12 cellular contexts compared by ENCODE assay signal in genomic region chr19:2330255-2330631, GRCh38. TPM values are rescaled to one million over a fixed set of nuclear protein-coding genes. Genes with fewer than 3 reads are reported as not detected.
DNase-seq lines count a peak whose midpoint lies in the region; ATAC-seq and TF ChIP-seq lines count a peak whose summit lies in the region.
"Had no signal": no experiment of that assay in that cellular context is flagged by ENCODE, and none has a peak within 500 bp of the region (broad histone marks: within the 10 kb centered on the region; RNA-seq: fewer than 3 reads in every experiment).

No MANE protein-coding gene starts in this region.

- ATAC-seq in WTC11: no peak
- ATAC-seq in stimulated activated effector memory CD8-positive, alpha-beta T cell treated with anti-CD3 and anti-CD28 coated beads, Interleukin-12 subunit alpha, Interleukin-12 subunit beta, amount 100 ng/mL, for 72 hours: no peak

- DNase-seq in activated T-cell treated with anti-CD3 and anti-CD28 coated beads, Interleukin-2, amount 50 U/mL, for 24 hours: no peak
- DNase-seq in activated T-cell treated with anti-CD3 and anti-CD28 coated beads, Interleukin-2, amount 50 U/mL, for 1 hour: no peak
- DNase-seq in WTC11 (ENCODE audit: low spot score): no peak
- no peak for DNase-seq in glutamatergic neuron
- DNase-seq in stimulated activated effector memory CD8-positive, alpha-beta T cell treated with anti-CD3 and anti-CD28 coated beads, Interleukin-12 subunit alpha, Interleukin-12 subunit beta, amount 100 ng/mL, for 72 hours (ENCODE audit: low spot score in 2 of 2): no peak
- DNase-seq in cerebellar nuclear complex (lab: John Stamatoyannopoulos, UW): no peak
- no peak for DNase-seq in CD1c-positive myeloid dendritic cell (ENCODE audit: extremely low spot score)
- DNase-seq in RPMI8226: no peak
- DNase-seq: aorta, NCI-H524 had no signal

- H3K27me3 Mint-ChIP-seq in activated T-cell treated with anti-CD3 and anti-CD28 coated beads, Interleukin-2, amount 50 U/mL, for 24 hours: no peaks in the 10 kb centered on the region
- H3K27me3 Mint-ChIP-seq in WTC11 (ENCODE audit: low read depth) (no peaks in the 10 kb centered on the region), glutamatergic neuron (ENCODE audit: unreplicated experiment) (peaks cover 38% of the 10 kb centered on the region)

- no peak for TF ChIP-seq CTCF in WTC11 (IDR thresholded peaks at IDR 0.05)
- TF ChIP-seq CTCF in glutamatergic neuron (IDR thresholded peaks at IDR 0.05; ENCODE audit: partially characterized antibody, unreplicated experiment): no peak

- peak overlapping the region; percentile 78 for H3K27ac Mint-ChIP-seq in activated T-cell treated with anti-CD3 and anti-CD28 coated beads, Interleukin-2, amount 50 U/mL, for 24 hours
- H3K27ac Mint-ChIP-seq in WTC11 (peak overlapping the region; percentile 91), glutamatergic neuron (ENCODE audit: unreplicated experiment) (peak overlapping the region; percentile 23)
- peak overlapping the region; percentile 95 for H3K27ac Mint-ChIP-seq in stimulated activated effector memory CD8-positive, alpha-beta T cell treated with anti-CD3 and anti-CD28 coated beads, Interleukin-12 subunit alpha, Interleukin-12 subunit beta, amount 100 ng/mL, for 72 hours

- H3K36me3 Mint-ChIP-seq in activated T-cell treated with anti-CD3 and anti-CD28 coated beads, Interleukin-2, amount 50 U/mL, for 24 hours (ENCODE audit: low read depth): peaks cover 45% of the 10 kb centered on the region
- H3K36me3 Mint-ChIP-seq in WTC11 (peaks cover 4% of the 10 kb centered on the region), glutamatergic neuron (ENCODE audit: unreplicated experiment) (no peaks in the 10 kb centered on the region)
- H3K36me3 Mint-ChIP-seq in stimulated activated effector memory CD8-positive, alpha-beta T cell treated with anti-CD3 and anti-CD28 coated beads, Interleukin-12 subunit alpha, Interleukin-12 subunit beta, amount 100 ng/mL, for 72 hours: peaks cover 45% of the 10 kb centered on the region

- POLR2A ChIA-PET in WTC11 (lab: Charles Lee): interaction anchor here (0.6 kb wide), 1 partner anchor 14 kb away, joined by 5 read pairs; no protein-coding TSS in a partner anchor

- no peaks in the 10 kb centered on the region for H3K9me3 Mint-ChIP-seq in activated T-cell treated with anti-CD3 and anti-CD28 coated beads, Interleukin-2, amount 50 U/mL, for 24 hours
- H3K9me3 Mint-ChIP-seq in WTC11 (no peaks in the 10 kb centered on the region), glutamatergic neuron (ENCODE audit: unreplicated experiment) (peaks cover 51% of the 10 kb centered on the region)
- no peaks in the 10 kb centered on the region for H3K9me3 Mint-ChIP-seq in stimulated activated effector memory CD8-positive, alpha-beta T cell treated with anti-CD3 and anti-CD28 coated beads, Interleukin-12 subunit alpha, Interleukin-12 subunit beta, amount 100 ng/mL, for 72 hours

- CTCF ChIA-PET in WTC11 (lab: Charles Lee): interaction anchor here (0.7 to 1.2 kb wide), 2 partner anchors 14 to 24 kb away, joined by 3 to 5 read pairs; no protein-coding TSS in a partner anchor

- peaks cover 67% of the 10 kb centered on the region for H3K4me1 Mint-ChIP-seq in activated T-cell treated with anti-CD3 and anti-CD28 coated beads, Interleukin-2, amount 50 U/mL, for 24 hours (ENCODE audit: low read depth)
- H3K4me1 Mint-ChIP-seq in WTC11 (peaks cover 41% of the 10 kb centered on the region), glutamatergic neuron (ENCODE audit: low read depth, unreplicated experiment) (peaks cover 35% of the 10 kb centered on the region)
- peaks cover 44% of the 10 kb centered on the region for H3K4me1 Mint-ChIP-seq in stimulated activated effector memory CD8-positive, alpha-beta T cell treated with anti-CD3 and anti-CD28 coated beads, Interleukin-12 subunit alpha, Interleukin-12 subunit beta, amount 100 ng/mL, for 72 hours

- H3K4me3 Mint-ChIP-seq in activated T-cell treated with anti-CD3 and anti-CD28 coated beads, Interleukin-2, amount 50 U/mL, for 24 hours: peak overlapping the region; percentile 97
- H3K4me3 Mint-ChIP-seq in WTC11: peak overlapping the region; percentile 80
- peak overlapping the region; percentile 68 for H3K4me3 Mint-ChIP-seq in glutamatergic neuron (ENCODE audit: unreplicated experiment)
- peak overlapping the region; percentile 92 for H3K4me3 Mint-ChIP-seq in stimulated activated effector memory CD8-positive, alpha-beta T cell treated with anti-CD3 and anti-CD28 coated beads, Interleukin-12 subunit alpha, Interleukin-12 subunit beta, amount 100 ng/mL, for 72 hours

TF ChIP-seq in WTC11, 78 proteins besides CTCF, POLR2A, EP300 and RAD21:
- no peak for TF ChIP-seq KAT7 (CRISPR knock-in tag; IDR thresholded peaks at IDR 0.05; ENCODE audit: borderline replicate concordance)
- TF ChIP-seq EMX1 (CRISPR knock-in tag; IDR thresholded peaks at IDR 0.05): no peak
- TF ChIP-seq JUN (CRISPR knock-in tag; IDR thresholded peaks at IDR 0.05): no peak
- no peak for TF ChIP-seq SOX15 (CRISPR knock-in tag; IDR thresholded peaks at IDR 0.05)
- no peak for TF ChIP-seq ZNF423 (CRISPR knock-in tag; IDR thresholded peaks at IDR 0.05)
- TF ChIP-seq MYBL2 (CRISPR knock-in tag; IDR thresholded peaks at IDR 0.05): no peak
- no peak for TF ChIP-seq MAX (CRISPR knock-in tag; IDR thresholded peaks at IDR 0.05)
- no peak for TF ChIP-seq E2F1 (CRISPR knock-in tag; IDR thresholded peaks at IDR 0.05)
- TF ChIP-seq ZSCAN18 (CRISPR knock-in tag; IDR thresholded peaks at IDR 0.05): no peak
- TF ChIP-seq CDX4 (CRISPR knock-in tag; IDR thresholded peaks at IDR 0.05; ENCODE audit: borderline replicate concordance): no peak
- no peak for TF ChIP-seq ZNF263 (CRISPR knock-in tag; IDR thresholded peaks at IDR 0.05; ENCODE audit: low read depth)

RNA-seq across cellular contexts. Expression of gene SPPL2B, which starts 1.8 kb away (rescaled TPM):
- 94.6 to 117 TPM (median 95.8 TPM) in 3 replicates for total RNA-seq in WTC11 (2021)
- 166 TPM for total RNA-seq in glutamatergic neuron (ENCODE audit: unreplicated experiment)

RNA-seq across cellular contexts. Expression of gene LSM7, which starts 1.9 kb away (rescaled TPM):
- total RNA-seq in WTC11 (2021): 245 to 250 TPM (median 248 TPM) in 3 replicates
- total RNA-seq in glutamatergic neuron (ENCODE audit: unreplicated experiment): 105 TPM

RNA-seq across cellular contexts. Expression of gene LINGO3, which starts 22.3 kb away (rescaled TPM):
- 2.0 to 2.9 TPM (median 2.8 TPM) in 3 replicates for total RNA-seq in WTC11 (2021)
- 0.25 TPM for total RNA-seq in glutamatergic neuron (ENCODE audit: unreplicated experiment)
- total RNA-seq: aorta, myocyte had no signal

RNA-seq across cellular contexts. Expression of gene TMPRSS9, which starts 29.8 kb away (rescaled TPM):
- 0.37 to 0.57 TPM (median 0.55 TPM) in 3 replicates for total RNA-seq in WTC11 (2021)
- 0.29 TPM for total RNA-seq in glutamatergic neuron (ENCODE audit: unreplicated experiment)
- total RNA-seq: myocyte, SK-MEL-5 had no signal

RNA-seq across cellular contexts. Expression of gene PEAK3, which starts 48.3 kb away (rescaled TPM):
- total RNA-seq in WTC11 (2021): not detected in 3 replicates
- total RNA-seq in glutamatergic neuron (ENCODE audit: unreplicated experiment): not detected
- total RNA-seq: SK-MEL-5 had no signal

Comparison
In these comparisons a context has a peak if more than half of its experiments do, and no peak if none do; other contexts are left out.
1. H3K27ac Mint-ChIP-seq: peak in every context shown above with its lines; median percentile 95 in stimulated activated effector memory CD8-positive, alpha-beta T cell treated with anti-CD3 and anti-CD28 coated beads, Interleukin-12 subunit alpha, Interleukin-12 subunit beta, amount 100 ng/mL, for 72 hours; 91 in WTC11; 78 in activated T-cell treated with anti-CD3 and anti-CD28 coated beads, Interleukin-2, amount 50 U/mL, for 24 hours; 23 in glutamatergic neuron.